ENCODE assay signal across 9 cellular contexts in the genomic region with DNA sequence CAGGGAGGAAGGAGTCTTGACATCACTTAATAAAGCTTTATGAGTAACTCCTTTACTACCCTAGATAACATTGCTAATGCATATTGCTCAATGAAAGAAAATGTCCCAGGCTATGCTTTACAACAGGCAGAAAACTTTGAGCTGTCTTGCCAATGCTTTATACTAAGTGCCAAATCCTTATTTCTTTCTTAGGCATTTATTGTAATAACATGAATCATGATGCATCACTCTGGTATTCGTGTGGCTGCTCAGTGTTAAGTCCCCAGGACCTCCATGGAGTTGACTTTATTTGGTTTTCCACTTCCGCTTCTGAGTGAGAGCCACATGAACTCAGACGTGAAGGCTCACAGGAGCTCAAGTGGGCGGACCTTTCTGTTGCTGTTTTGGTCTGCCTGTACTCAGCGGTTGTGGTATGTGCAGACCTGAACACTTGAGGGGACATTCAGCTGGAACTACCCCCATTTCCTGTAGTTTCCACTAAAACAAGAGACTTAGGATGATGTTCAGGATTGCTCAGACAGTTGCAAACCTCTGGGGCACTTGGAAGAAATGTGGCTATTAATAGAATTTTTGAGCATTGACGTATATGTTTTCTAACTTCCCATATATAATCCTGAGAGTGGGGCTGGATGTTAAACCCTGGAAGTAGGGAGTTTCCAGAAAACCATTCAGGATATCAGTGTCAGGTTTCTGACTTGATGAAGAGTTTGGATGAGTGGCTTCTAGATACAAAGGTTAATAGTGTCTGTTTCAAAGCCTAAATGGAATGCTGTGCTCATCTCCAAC.
DNase-seq lines count a peak whose midpoint lies in the region; TF ChIP-seq lines count a peak whose summit lies in the region.
"Had no signal": no experiment of that assay in that cellular context is flagged by ENCODE, and none has a peak within 500 bp of the region (broad histone marks: within the 10 kb centered on the region; RNA-seq: fewer than 3 reads in every experiment).

No MANE protein-coding gene starts in this region.

- H3K36me3 ChIP-seq in adipocyte (ENCODE audit: control insufficient read depth, insufficient read depth, low read length, severe bottlenecking) (no peaks in the 10 kb centered on the region), left ventricle myocardium inferior (no peaks in the 10 kb centered on the region), neural progenitor cell (no peaks in the 10 kb centered on the region)

- peak overlapping the region; percentile 19 for H3K27ac ChIP-seq in left ventricle myocardium inferior (replicated peaks)
- H3K27ac ChIP-seq in neural progenitor cell, result no peak overlapping the region

- H3K4me1 Mint-ChIP-seq in neural progenitor cell, result peaks cover 5% of the 10 kb centered on the region

- no peaks in the 10 kb centered on the region for H3K79me2 ChIP-seq in neural progenitor cell (ENCODE audit: low read depth)

- peaks cover 6% of the 10 kb centered on the region for H3K27me3 Mint-ChIP-seq in neural progenitor cell (ENCODE audit: insufficient read depth, low read depth)
- H3K27me3 Mint-ChIP-seq: activated CD4-positive, alpha-beta T cell treated with anti-CD3 and anti-CD28 coated beads, Interleukin-2, amount 10 ng/mL, durations not matched to agents 24 days and 14 days had no signal

- H3K27me3 ChIP-seq in adipocyte (replicated peaks; ENCODE audit: control insufficient read depth, insufficient read depth, low read length) (no peaks in the 10 kb centered on the region), left ventricle myocardium inferior (ENCODE audit: low read depth) (no peaks in the 10 kb centered on the region), neural progenitor cell (no peaks in the 10 kb centered on the region)

- H3K4me1 ChIP-seq in adipocyte (ENCODE audit: control insufficient read depth, insufficient read depth, low read length) (peaks cover 29% of the 10 kb centered on the region), left ventricle myocardium inferior (no peaks in the 10 kb centered on the region), neural progenitor cell (peaks cover 8% of the 10 kb centered on the region)

- H3K4me3 Mint-ChIP-seq in neural progenitor cell, result no peak overlapping the region
- H3K4me3 Mint-ChIP-seq: activated CD4-positive, alpha-beta T cell treated with anti-CD3 and anti-CD28 coated beads, Interleukin-2, amount 10 ng/mL, durations not matched to agents 24 days and 14 days had no signal

- no peak overlapping the region for H3K4me2 ChIP-seq in neural progenitor cell

- H2AFZ ChIP-seq in neural progenitor cell (replicated peaks), result no peak overlapping the region

- no peaks in the 10 kb centered on the region for H3F3A ChIP-seq in neural progenitor cell (ENCODE audit: low read depth)

- H3K9ac ChIP-seq in adipocyte (ENCODE audit: low read length) (no peak overlapping the region), neural progenitor cell (no peak overlapping the region)

- peak; percentile 99 for DNase-seq in H4 (ENCODE audit: low spot score)
- DNase-seq in adipocyte (ENCODE audit: low read depth), result peak; percentile 97
- no peak for DNase-seq in left ventricle myocardium inferior
- peak; percentile 99 for DNase-seq in stromal cell of bone marrow (ENCODE audit: low read depth)
- no peak for DNase-seq in superior temporal gyrus (ENCODE audit: extremely low spot score)
- no peak for DNase-seq in neural progenitor cell (ENCODE audit: low spot score)
- no peak for DNase-seq in NCI-H2171 treated with DMSO at 0.1 percent for 48 hours (lab: John Stamatoyannopoulos, UW)
- no peak for DNase-seq in stimulated activated CD4-positive, alpha-beta T cell treated with anti-CD3 and anti-CD28 coated beads, Interleukin-4, amount 100 ng/mL, for 24 hours
- DNase-seq: activated CD4-positive, alpha-beta T cell treated with anti-CD3 and anti-CD28 coated beads, Interleukin-2, amount 10 ng/mL, durations not matched to agents 24 days and 14 days had no signal

- intact Hi-C loops in left ventricle myocardium inferior (cut with micrococcal nuclease), result no loop called here

- H3K9me3 ChIP-seq in adipocyte (ENCODE audit: control insufficient read depth, low read length) (peaks cover 35% of the 10 kb centered on the region), left ventricle myocardium inferior (replicated peaks) (peaks cover 30% of the 10 kb centered on the region), neural progenitor cell (ENCODE audit: low read depth) (peaks cover 12% of the 10 kb centered on the region)

- H4K20me1 ChIP-seq in neural progenitor cell (ENCODE audit: low read depth), result no peaks in the 10 kb centered on the region

- no peaks in the 10 kb centered on the region for H3K36me3 Mint-ChIP-seq in neural progenitor cell

- peaks cover 33% of the 10 kb centered on the region for H3K9me3 Mint-ChIP-seq in neural progenitor cell

- no peak for TF ChIP-seq CTCF in left ventricle myocardium inferior (IDR thresholded peaks at IDR 0.05; ENCODE audit: borderline replicate concordance)
- no peak for TF ChIP-seq CTCF in neural progenitor cell (IDR thresholded peaks at IDR 0.05)

- H3K4me3 ChIP-seq in adipocyte (ENCODE audit: low read length) (no peak overlapping the region), left ventricle myocardium inferior (no peak overlapping the region), neural progenitor cell (no peak overlapping the region)

- H3K27ac Mint-ChIP-seq in neural progenitor cell, result no peak overlapping the region
- H3K27ac Mint-ChIP-seq: activated CD4-positive, alpha-beta T cell treated with anti-CD3 and anti-CD28 coated beads, Interleukin-2, amount 10 ng/mL, durations not matched to agents 24 days and 14 days had no signal

Comparison
In these comparisons a context has a peak if more than half of its experiments do, and no peak if none do; other contexts are left out.
1. DNase-seq: peak in H4 (single experiment), adipocyte (single experiment) and stromal cell of bone marrow (single experiment); none in left ventricle myocardium inferior (single experiment), superior temporal gyrus (single experiment), neural progenitor cell (single experiment), NCI-H2171 treated with DMSO at 0.1 percent for 48 hours (single experiment) and stimulated activated CD4-positive, alpha-beta T cell treated with anti-CD3 and anti-CD28 coated beads, Interleukin-4, amount 100 ng/mL, for 24 hours (single experiment).